Comparison of ENCODE assay signal across 25 cellular contexts in genomic region chr13:39596176-39596575, GRCh38. TPM values are rescaled to one million over a fixed set of nuclear protein-coding genes. Genes with fewer than 3 reads are reported as not detected.
"Had no signal": no experiment of that assay in that cellular context is flagged by ENCODE, and none has a peak within 500 bp of the region (broad histone marks: within the 10 kb centered on the region; RNA-seq: fewer than 3 reads in every experiment).

No MANE protein-coding gene starts in this region.

- H3K9me3 ChIP-seq: adrenal gland, body of pancreas, breast epithelium had no signal

- H3K27ac ChIP-seq: adrenal gland, body of pancreas, breast epithelium, SK-N-MC had no signal

- FAIRE-seq: astrocyte, K562, TTC549 had no signal

- H3K4me3 ChIP-seq: adrenal gland, body of pancreas, K562, SK-N-MC had no signal

- H3K27me3 ChIP-seq: adrenal gland, breast epithelium had no signal

- H3K4me1 ChIP-seq: adrenal gland, body of pancreas, breast epithelium had no signal

- DNase-seq: activated CD4-positive, alpha-beta T cell treated with anti-CD3 and anti-CD28 coated beads, Interleukin-2, amount 10 ng/mL, durations not matched to agents 24 days and 14 days; activated CD4-positive, alpha-beta T cell treated with anti-CD3 and anti-CD28 coated beads, Interleukin-2, amount 50 U/mL, for 4 hours; activated CD8-positive, alpha-beta T cell treated with anti-CD3 and anti-CD28 coated beads for 36 hours; activated gamma-delta T cell treated with Interleukin-2 at 50 U/mL for 16 hours; activated naive CD4-positive, alpha-beta T cell treated with anti-CD3 and anti-CD28 coated beads for 36 hours; activated T-cell treated with anti-CD3 and anti-CD28 coated beads, Interleukin-2, amount 50 U/mL, for 24 hours; adrenal gland; body of pancreas; cerebellar nuclear complex; NCI-H1105; NCI-H1436; NCI-H1694; NCI-H1930; NCI-H2081 treated with DMSO at 0.1 percent for 48 hours; NCI-H345; NCI-H524 treated with DMSO at 0.1 percent for 48 hours; NK-92 treated with Interleukin-12 subunit alpha and Interleukin-12 subunit beta, amount 100 ng/mL, for 24 hours; OCI-M1; Right ventricle myocardium superior had no signal

- ATAC-seq: activated CD8-positive, alpha-beta T cell treated with anti-CD3 and anti-CD28 coated beads for 36 hours; activated naive CD4-positive, alpha-beta T cell treated with anti-CD3 and anti-CD28 coated beads, Interleukin-2, amount 50 U/mL, for 72 hours; body of pancreas; K562 had no signal

- H3K36me3 ChIP-seq: adrenal gland, breast epithelium had no signal

RNA-seq across cellular contexts. Expression of gene LHFPL6, which starts 6.8 kb away (rescaled TPM):
- polyA plus RNA-seq: K562 had no signal
